ENCODE assay signal across 8 cellular contexts in genomic region chr1:29122987-29123870, GRCh38. TPM values are rescaled to one million over a fixed set of nuclear protein-coding genes. Genes with fewer than 3 reads are reported as not detected.
DNase-seq lines count a peak whose midpoint lies in the region; FAIRE-seq and TF ChIP-seq lines count a peak whose summit lies in the region.

No MANE protein-coding gene starts in this region.

- CTCF ChIA-PET in A673 (lab: Charles Lee), result interaction anchor here (1.6 kb wide), 1 partner anchor 241 kb away, joined by 7 read pairs; no protein-coding TSS in a partner anchor
- CTCF ChIA-PET in HEK293 (lab: Yijun Ruan, JAX), result interaction anchor here (0.8 to 1.7 kb wide), 5 partner anchors 16 to 89 kb away, joined by 3 to 6 read pairs (median 3); partner anchors contain the start of gene SRSF4

- H3K4me1 ChIP-seq in A673 (ENCODE audit: insufficient read depth, low read length, poor library complexity, severe bottlenecking), result peaks cover 9% of the 10 kb centered on the region
- no peaks in the 10 kb centered on the region for H3K4me1 ChIP-seq in HEK293 (ENCODE audit: control insufficient read depth, insufficient read depth, low read length)
- peaks cover 22 to 27% of the 10 kb centered on the region in 2 donors for H3K4me1 ChIP-seq in adrenal gland (replicated peaks in 1 of 2)
- H3K4me1 ChIP-seq in iPS-20b (ENCODE audit: insufficient read depth, low read length), result peaks cover 5% of the 10 kb centered on the region; the same call in 1 of the 2 replicates
- no peaks in the 10 kb centered on the region for H3K4me1 ChIP-seq in SJCRH30

- WGBS in adrenal gland, 4 donors, result 7 to 36% (median 13%) methylated on average over 17 to 70 of the region's 70 CpGs

- intact Hi-C loops in A673 (cut with micrococcal nuclease; ENCODE audit: unreplicated experiment) (loop anchor here (5.0 kb wide), 2 partner anchors 226 to 241 kb away; no protein-coding TSS in a partner anchor), adrenal gland (cut with DNase I) (loop anchor here in 1 of 2 donors (10.0 kb wide), 1 partner anchor 238 kb away; no protein-coding TSS in a partner anchor)

- no peaks in the 10 kb centered on the region for H3K27me3 ChIP-seq in A673 (replicated peaks; ENCODE audit: insufficient read depth, low read depth, low read length, poor library complexity)
- peaks cover 12% of the 10 kb centered on the region for H3K27me3 ChIP-seq in adrenal gland
- H3K27me3 ChIP-seq in iPS-20b (ENCODE audit: insufficient read depth, low read length), result peaks cover 60% of the 10 kb centered on the region
- no peaks in the 10 kb centered on the region for H3K27me3 ChIP-seq in SJCRH30

- H3K27ac ChIP-seq in A673 (ENCODE audit: low read depth, low read length, poor library complexity, severe bottlenecking) (no peak overlapping the region), HEK293 (ENCODE audit: extremely low read depth, low read depth, low read length) (peak overlapping the region; percentile 51), adrenal gland (peak overlapping the region in 4 of 5 donors; percentile 45 to 96 (median 73)), iPS-20b (ENCODE audit: low read length) (no peak overlapping the region), SJCRH30 (no peak overlapping the region)

- TF ChIP-seq CTCF in A673 (conservative IDR thresholded peaks at IDR 0.05; ENCODE audit: low read depth, low read length), result no peak
- no peak for TF ChIP-seq CTCF in HEK293 (tag by site-specific recombination; IDR thresholded peaks at IDR 0.05)
- TF ChIP-seq CTCF in adrenal gland (IDR thresholded peaks at IDR 0.05), result no peak

- H3K4me3 ChIP-seq in A673 (ENCODE audit: low read depth, low read length, poor library complexity, severe bottlenecking), result peak overlapping the region; percentile 58
- H3K4me3 ChIP-seq in HEK293 (ENCODE audit: low read depth, low read length), result peak overlapping the region; percentile 61
- peak overlapping the region in 2 of 4 donors; percentile 40 to 95 for H3K4me3 ChIP-seq in adrenal gland
- peak overlapping the region; percentile 75 for H3K4me3 ChIP-seq in iPS-20b (ENCODE audit: low read length)
- no peak overlapping the region for H3K4me3 ChIP-seq in SJCRH30

- no peak for TF ChIP-seq POLR2A in adrenal gland (IDR thresholded peaks at IDR 0.05)
- no peak for TF ChIP-seq POLR2A in H54 (IDR thresholded peaks at IDR 0.05; ENCODE audit: low read depth, low read length)

- H3K9me3 ChIP-seq in A673 (ENCODE audit: low read depth, low read length, poor library complexity, severe bottlenecking), result no peaks in the 10 kb centered on the region
- H3K9me3 ChIP-seq in HEK293 (ENCODE audit: control insufficient read depth, insufficient read depth, low read depth, low read length), result no peaks in the 10 kb centered on the region
- H3K9me3 ChIP-seq in adrenal gland (replicated peaks in 1 of 3), result no peaks in the 10 kb centered on the region
- no peaks in the 10 kb centered on the region for H3K9me3 ChIP-seq in iPS-20b (ENCODE audit: insufficient read depth, low read depth, low read length)
- 0 out of 2 replicates have a peak, but pooled peaks cover 2% of the 10 kb centered on the region for H3K9me3 ChIP-seq in SJCRH30 (replicated peaks)

- FAIRE-seq in H54 (lab: Jason Lieb, UNC), result no peak

- DNase-seq in A673 (ENCODE audit: low spot score) (no peak), adrenal gland (peak in 5 of 7 donors; percentile 28 to 40 (median 30)), H54 (ENCODE audit: insufficient read length, low spot score) (no peak), midbrain (lab: John Stamatoyannopoulos, UW) (no peak), SJCRH30 (no peak)
- peak; percentile 49 for DNase-seq in stimulated activated CD8-positive, alpha-beta memory T cell treated with anti-CD3 and anti-CD28 coated beads, Interleukin-4, amount 100 ng/mL, for 48 hours

- no TSS peak for BruUV-seq in A673 (replicated peaks; lab: Mats Ljungman, UMichigan)

- POLR2A ChIA-PET in A673 (lab: Charles Lee; ENCODE audit: low non-redundant PET), result no interaction called here
- POLR2A ChIA-PET in HEK293 (lab: Yijun Ruan, JAX), result interaction anchor here (0.7 to 2.1 kb wide), 1 partner anchor 59 kb away, joined by 4 to 12 read pairs; the partner anchor contains the start of gene SRSF4

- H3K36me3 ChIP-seq in A673 (ENCODE audit: insufficient read depth, low read length, poor library complexity, severe bottlenecking), result peaks cover 10% of the 10 kb centered on the region
- peaks cover 0 to 7% of the 10 kb centered on the region in 2 experiments; a peak in 2 of 3 replicates for H3K36me3 ChIP-seq in HEK293 (ENCODE audit: control insufficient read depth in 2 of 2, insufficient read depth in 1 of 2, low read length in 2 of 2)
- H3K36me3 ChIP-seq in adrenal gland (replicated peaks in 1 of 2), result no peaks in the 10 kb centered on the region
- H3K36me3 ChIP-seq in iPS-20b (ENCODE audit: insufficient read depth, low read depth, low read length), result peaks cover 8% of the 10 kb centered on the region; the same call in 1 of the 2 replicates
- H3K36me3 ChIP-seq in SJCRH30, result no peaks in the 10 kb centered on the region

- peak overlapping the region; percentile 56; the same call in 1 of the 2 replicates for H3K9ac ChIP-seq in iPS-20b (ENCODE audit: low read depth, low read length)

TF ChIP-seq in HEK293, 187 proteins besides CTCF, POLR2A, EP300 and RAD21:
- TF ChIP-seq ZNF449 (tag by site-specific recombination; IDR thresholded peaks at IDR 0.05) (no peak), ZNF280D (tag by site-specific recombination; IDR thresholded peaks at IDR 0.05) (no peak), ZNF600 (tag by site-specific recombination; IDR thresholded peaks at IDR 0.05) (no peak), ZBTB6 (tag by site-specific recombination; IDR thresholded peaks at IDR 0.05) (peak; percentile 18; the same call in 1 of the 2 replicates), ZFP41 (tag by site-specific recombination; IDR thresholded peaks at IDR 0.05; ENCODE audit: borderline replicate concordance) (no peak), ZNF664 (tag by site-specific recombination; IDR thresholded peaks at IDR 0.05) (no peak), ZNF37A (tag by site-specific recombination; IDR thresholded peaks at IDR 0.05) (no peak), ZNF501 (tag by site-specific recombination; IDR thresholded peaks at IDR 0.05) (no peak), PRDM1 (tag by site-specific recombination; IDR thresholded peaks at IDR 0.05) (no peak)

RNA-seq across cellular contexts. Expression of gene TMEM200B, which starts 0.5 kb away (rescaled TPM):
- total RNA-seq in A673 (2021), result 1.1 and 1.3 TPM in 2 replicates
- 10 to 100 TPM in 2 of 8 donors, 1 to 10 TPM in 6; 1.8 to 13.3 (median 6.2) TPM for total RNA-seq in adrenal gland
- 1 to 10 TPM; 1.8 to 3.3 (median 2.4) TPM for polyA plus RNA-seq in adrenal gland
- total RNA-seq in SJCRH30 (2014; rRNA removed; shearing (Covaris generic)), result 1.0 and 1.3 TPM in 2 replicates

RNA-seq across cellular contexts. Expression of gene SRSF4, which starts 58.5 kb away (rescaled TPM):
- total RNA-seq in A673 (2021), result 104 and 116 TPM in 2 replicates
- 10 to 100 TPM; 35.1 to 77.4 (median 51.1) TPM for total RNA-seq in adrenal gland
- 100 to 1,000 TPM in 2 of 3 donors, 10 to 100 TPM in 1; 77.0 to 120 (median 118) TPM for polyA plus RNA-seq in adrenal gland
- 93.6 and 102 TPM in 2 replicates for total RNA-seq in SJCRH30 (2014; rRNA removed; shearing (Covaris generic))

Comparison
In these comparisons a context has a peak if more than half of its experiments do, and no peak if none do; other contexts are left out.
1. DNase-seq: peak in adrenal gland (5 of 7) and stimulated activated CD8-positive, alpha-beta memory T cell treated with anti-CD3 and anti-CD28 coated beads, Interleukin-4, amount 100 ng/mL, for 48 hours (single experiment); none in A673 (single experiment), H54 (single experiment), midbrain (single experiment) and SJCRH30 (0 of 2).
2. H3K27ac ChIP-seq: peak in HEK293 (single experiment) and adrenal gland (4 of 5); none in A673 (single experiment), iPS-20b (single experiment) and SJCRH30 (single experiment).